Comparison of ENCODE assay signal across 1 cellular context in the genomic region with DNA sequence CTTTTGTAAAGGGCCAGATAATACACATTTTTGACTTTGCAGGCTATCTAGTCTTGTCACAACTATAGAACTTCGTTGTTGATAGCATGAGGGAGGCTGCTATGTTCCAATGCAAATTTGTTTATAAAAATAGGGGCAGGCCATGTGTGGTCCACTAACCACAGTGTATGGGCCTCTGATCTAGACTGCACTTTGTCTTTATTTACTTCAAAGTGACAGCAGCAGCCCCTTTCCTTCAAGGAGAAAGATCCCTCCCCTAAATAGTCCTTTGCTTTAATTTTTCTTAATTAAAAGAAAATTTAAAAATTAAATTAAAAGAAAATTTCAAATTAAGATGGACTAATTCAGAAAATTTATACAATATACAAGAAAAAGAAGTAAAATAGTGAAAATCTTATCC.
TF ChIP-seq lines count a peak whose summit lies in the region.

No MANE protein-coding gene starts in this region.

TF ChIP-seq in HepG2, 621 proteins besides CTCF, POLR2A, EP300 and RAD21:
- TF ChIP-seq, protein P1, sequence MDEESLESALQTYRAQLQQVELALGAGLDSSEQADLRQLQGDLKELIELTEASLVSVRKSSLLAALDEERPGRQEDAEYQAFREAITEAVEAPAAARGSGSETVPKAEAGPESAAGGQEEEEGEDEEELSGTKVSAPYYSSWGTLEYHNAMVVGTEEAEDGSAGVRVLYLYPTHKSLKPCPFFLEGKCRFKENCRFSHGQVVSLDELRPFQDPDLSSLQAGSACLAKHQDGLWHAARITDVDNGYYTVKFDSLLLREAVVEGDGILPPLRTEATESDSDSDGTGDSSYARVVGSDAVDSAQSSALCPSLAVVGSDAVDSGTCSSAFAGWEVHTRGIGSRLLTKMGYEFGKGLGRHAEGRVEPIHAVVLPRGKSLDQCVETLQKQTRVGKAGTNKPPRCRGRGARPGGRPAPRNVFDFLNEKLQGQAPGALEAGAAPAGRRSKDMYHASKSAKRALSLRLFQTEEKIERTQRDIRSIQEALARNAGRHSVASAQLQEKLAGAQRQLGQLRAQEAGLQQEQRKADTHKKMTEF (CRISPR knock-in tag; IDR thresholded peaks at IDR 0.05) = no peak
- no peak for TF ChIP-seq CBFB (CRISPR knock-in tag; IDR thresholded peaks at IDR 0.05)
- TF ChIP-seq, protein P2, sequence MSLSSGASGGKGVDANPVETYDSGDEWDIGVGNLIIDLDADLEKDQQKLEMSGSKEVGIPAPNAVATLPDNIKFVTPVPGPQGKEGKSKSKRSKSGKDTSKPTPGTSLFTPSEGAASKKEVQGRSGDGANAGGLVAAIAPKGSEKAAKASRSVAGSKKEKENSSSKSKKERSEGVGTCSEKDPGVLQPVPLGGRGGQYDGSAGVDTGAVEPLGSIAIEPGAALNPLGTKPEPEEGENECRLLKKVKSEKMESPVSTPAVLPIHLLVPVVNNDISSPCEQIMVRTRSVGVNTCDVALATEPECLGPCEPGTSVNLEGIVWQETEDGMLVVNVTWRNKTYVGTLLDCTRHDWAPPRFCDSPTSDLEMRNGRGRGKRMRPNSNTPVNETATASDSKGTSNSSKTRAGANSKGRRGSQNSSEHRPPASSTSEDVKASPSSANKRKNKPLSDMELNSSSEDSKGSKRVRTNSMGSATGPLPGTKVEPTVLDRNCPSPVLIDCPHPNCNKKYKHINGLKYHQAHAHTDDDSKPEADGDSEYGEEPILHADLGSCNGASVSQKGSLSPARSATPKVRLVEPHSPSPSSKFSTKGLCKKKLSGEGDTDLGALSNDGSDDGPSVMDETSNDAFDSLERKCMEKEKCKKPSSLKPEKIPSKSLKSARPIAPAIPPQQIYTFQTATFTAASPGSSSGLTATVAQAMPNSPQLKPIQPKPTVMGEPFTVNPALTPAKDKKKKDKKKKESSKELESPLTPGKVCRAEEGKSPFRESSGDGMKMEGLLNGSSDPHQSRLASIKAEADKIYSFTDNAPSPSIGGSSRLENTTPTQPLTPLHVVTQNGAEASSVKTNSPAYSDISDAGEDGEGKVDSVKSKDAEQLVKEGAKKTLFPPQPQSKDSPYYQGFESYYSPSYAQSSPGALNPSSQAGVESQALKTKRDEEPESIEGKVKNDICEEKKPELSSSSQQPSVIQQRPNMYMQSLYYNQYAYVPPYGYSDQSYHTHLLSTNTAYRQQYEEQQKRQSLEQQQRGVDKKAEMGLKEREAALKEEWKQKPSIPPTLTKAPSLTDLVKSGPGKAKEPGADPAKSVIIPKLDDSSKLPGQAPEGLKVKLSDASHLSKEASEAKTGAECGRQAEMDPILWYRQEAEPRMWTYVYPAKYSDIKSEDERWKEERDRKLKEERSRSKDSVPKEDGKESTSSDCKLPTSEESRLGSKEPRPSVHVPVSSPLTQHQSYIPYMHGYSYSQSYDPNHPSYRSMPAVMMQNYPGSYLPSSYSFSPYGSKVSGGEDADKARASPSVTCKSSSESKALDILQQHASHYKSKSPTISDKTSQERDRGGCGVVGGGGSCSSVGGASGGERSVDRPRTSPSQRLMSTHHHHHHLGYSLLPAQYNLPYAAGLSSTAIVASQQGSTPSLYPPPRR (CRISPR knock-in tag; IDR thresholded peaks at IDR 0.05; ENCODE audit: borderline replicate concordance) = no peak
- TF ChIP-seq ZNF264 (CRISPR knock-in tag; IDR thresholded peaks at IDR 0.05) = peak; percentile 60; the same call in 1 of the 2 replicates
- TF ChIP-seq SNAPC5 (CRISPR knock-in tag; IDR thresholded peaks at IDR 0.05; ENCODE audit: borderline replicate concordance) = no peak
- no peak for TF ChIP-seq CREBL2 (CRISPR knock-in tag; IDR thresholded peaks at IDR 0.05; ENCODE audit: borderline replicate concordance)
- peak; percentile 38; the same call in 1 of the 2 replicates for TF ChIP-seq FOXA3 (CRISPR knock-in tag; IDR thresholded peaks at IDR 0.05)
- no peak for TF ChIP-seq ZNF12 (CRISPR knock-in tag; IDR thresholded peaks at IDR 0.05)
- TF ChIP-seq, protein P3, sequence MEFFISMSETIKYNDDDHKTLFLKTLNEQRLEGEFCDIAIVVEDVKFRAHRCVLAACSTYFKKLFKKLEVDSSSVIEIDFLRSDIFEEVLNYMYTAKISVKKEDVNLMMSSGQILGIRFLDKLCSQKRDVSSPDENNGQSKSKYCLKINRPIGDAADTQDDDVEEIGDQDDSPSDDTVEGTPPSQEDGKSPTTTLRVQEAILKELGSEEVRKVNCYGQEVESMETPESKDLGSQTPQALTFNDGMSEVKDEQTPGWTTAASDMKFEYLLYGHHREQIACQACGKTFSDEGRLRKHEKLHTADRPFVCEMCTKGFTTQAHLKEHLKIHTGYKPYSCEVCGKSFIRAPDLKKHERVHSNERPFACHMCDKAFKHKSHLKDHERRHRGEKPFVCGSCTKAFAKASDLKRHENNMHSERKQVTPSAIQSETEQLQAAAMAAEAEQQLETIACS (CRISPR knock-in tag; IDR thresholded peaks at IDR 0.05) = no peak
- TF ChIP-seq TCF7L2 (IDR thresholded peaks at IDR 0.05; ENCODE audit: low read depth, low read length) = no peak
- no peak for TF ChIP-seq THRA (CRISPR knock-in tag; IDR thresholded peaks at IDR 0.05; ENCODE audit: borderline replicate concordance)
- TF ChIP-seq ZNF598 (CRISPR knock-in tag; IDR thresholded peaks at IDR 0.05; ENCODE audit: borderline replicate concordance) = no peak
- TF ChIP-seq, protein P4, sequence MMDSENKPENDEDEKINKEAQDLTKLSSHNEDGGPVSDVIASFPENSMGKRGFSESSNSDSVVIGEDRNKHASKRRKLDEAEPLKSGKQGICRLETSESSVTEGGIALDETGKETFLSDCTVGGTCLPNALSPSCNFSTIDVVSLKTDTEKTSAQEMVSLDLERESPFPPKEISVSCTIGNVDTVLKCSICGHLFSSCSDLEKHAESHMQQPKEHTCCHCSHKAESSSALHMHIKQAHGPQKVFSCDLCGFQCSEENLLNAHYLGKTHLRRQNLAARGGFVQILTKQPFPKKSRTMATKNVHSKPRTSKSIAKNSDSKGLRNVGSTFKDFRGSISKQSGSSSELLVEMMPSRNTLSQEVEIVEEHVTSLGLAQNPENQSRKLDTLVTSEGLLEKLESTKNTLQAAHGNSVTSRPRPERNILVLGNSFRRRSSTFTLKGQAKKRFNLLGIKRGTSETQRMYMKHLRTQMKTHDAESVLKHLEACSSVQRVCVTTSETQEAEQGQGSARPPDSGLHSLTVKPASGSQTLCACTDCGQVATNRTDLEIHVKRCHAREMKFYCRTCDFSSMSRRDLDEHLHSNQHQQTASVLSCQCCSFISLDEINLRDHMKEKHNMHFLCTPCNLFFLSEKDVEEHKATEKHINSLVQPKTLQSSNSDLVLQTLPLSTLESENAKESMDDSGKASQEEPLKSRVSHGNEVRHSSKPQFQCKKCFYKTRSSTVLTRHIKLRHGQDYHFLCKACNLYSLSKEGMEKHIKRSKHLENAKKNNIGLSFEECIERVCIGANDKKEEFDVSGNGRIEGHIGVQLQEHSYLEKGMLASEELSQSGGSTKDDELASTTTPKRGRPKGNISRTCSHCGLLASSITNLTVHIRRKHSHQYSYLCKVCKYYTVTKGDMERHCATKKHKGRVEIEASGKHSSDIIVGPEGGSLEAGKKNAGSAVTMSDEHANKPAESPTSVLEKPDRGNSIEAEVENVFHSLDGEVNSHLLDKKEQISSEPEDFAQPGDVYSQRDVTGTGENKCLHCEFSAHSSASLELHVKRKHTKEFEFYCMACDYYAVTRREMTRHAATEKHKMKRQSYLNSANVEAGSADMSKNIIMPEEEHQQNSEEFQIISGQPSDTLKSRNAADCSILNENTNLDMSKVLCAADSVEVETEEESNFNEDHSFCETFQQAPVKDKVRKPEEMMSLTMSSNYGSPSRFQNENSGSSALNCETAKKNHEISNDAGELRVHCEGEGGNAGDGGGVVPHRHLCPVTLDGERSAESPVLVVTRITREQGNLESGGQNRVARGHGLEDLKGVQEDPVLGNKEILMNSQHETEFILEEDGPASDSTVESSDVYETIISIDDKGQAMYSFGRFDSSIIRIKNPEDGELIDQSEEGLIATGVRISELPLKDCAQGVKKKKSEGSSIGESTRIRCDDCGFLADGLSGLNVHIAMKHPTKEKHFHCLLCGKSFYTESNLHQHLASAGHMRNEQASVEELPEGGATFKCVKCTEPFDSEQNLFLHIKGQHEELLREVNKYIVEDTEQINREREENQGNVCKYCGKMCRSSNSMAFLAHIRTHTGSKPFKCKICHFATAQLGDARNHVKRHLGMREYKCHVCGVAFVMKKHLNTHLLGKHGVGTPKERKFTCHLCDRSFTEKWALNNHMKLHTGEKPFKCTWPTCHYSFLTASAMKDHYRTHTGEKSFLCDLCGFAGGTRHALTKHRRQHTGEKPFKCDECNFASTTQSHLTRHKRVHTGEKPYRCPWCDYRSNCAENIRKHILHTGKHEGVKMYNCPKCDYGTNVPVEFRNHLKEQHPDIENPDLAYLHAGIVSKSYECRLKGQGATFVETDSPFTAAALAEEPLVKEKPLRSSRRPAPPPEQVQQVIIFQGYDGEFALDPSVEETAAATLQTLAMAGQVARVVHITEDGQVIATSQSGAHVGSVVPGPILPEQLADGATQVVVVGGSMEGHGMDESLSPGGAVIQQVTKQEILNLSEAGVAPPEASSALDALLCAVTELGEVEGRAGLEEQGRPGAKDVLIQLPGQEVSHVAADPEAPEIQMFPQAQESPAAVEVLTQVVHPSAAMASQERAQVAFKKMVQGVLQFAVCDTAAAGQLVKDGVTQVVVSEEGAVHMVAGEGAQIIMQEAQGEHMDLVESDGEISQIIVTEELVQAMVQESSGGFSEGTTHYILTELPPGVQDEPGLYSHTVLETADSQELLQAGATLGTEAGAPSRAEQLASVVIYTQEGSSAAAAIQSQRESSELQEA (CRISPR knock-in tag; IDR thresholded peaks at IDR 0.05; ENCODE audit: not compliant biosample characterization) = no peak
- TF ChIP-seq MTA1 (CRISPR knock-in tag; IDR thresholded peaks at IDR 0.05; ENCODE audit: borderline replicate concordance) = no peak
- no peak for TF ChIP-seq ZSCAN21 (CRISPR knock-in tag; IDR thresholded peaks at IDR 0.05; ENCODE audit: borderline replicate concordance)
- TF ChIP-seq, protein P5, sequence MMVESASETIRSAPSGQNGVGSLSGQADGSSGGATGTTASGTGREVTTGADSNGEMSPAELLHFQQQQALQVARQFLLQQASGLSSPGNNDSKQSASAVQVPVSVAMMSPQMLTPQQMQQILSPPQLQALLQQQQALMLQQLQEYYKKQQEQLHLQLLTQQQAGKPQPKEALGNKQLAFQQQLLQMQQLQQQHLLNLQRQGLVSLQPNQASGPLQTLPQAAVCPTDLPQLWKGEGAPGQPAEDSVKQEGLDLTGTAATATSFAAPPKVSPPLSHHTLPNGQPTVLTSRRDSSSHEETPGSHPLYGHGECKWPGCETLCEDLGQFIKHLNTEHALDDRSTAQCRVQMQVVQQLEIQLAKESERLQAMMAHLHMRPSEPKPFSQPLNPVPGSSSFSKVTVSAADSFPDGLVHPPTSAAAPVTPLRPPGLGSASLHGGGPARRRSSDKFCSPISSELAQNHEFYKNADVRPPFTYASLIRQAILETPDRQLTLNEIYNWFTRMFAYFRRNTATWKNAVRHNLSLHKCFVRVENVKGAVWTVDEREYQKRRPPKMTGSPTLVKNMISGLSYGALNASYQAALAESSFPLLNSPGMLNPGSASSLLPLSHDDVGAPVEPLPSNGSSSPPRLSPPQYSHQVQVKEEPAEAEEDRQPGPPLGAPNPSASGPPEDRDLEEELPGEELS (CRISPR knock-in tag; IDR thresholded peaks at IDR 0.05) = 0 out of 2 replicates have a peak, but pooled peaks have one; percentile 22
- TF ChIP-seq MEIS2 (CRISPR knock-in tag; IDR thresholded peaks at IDR 0.05) = peak; percentile 87; the same call in 1 of the 2 replicates
